8 cellular contexts compared by ENCODE assay signal in the genomic region with DNA sequence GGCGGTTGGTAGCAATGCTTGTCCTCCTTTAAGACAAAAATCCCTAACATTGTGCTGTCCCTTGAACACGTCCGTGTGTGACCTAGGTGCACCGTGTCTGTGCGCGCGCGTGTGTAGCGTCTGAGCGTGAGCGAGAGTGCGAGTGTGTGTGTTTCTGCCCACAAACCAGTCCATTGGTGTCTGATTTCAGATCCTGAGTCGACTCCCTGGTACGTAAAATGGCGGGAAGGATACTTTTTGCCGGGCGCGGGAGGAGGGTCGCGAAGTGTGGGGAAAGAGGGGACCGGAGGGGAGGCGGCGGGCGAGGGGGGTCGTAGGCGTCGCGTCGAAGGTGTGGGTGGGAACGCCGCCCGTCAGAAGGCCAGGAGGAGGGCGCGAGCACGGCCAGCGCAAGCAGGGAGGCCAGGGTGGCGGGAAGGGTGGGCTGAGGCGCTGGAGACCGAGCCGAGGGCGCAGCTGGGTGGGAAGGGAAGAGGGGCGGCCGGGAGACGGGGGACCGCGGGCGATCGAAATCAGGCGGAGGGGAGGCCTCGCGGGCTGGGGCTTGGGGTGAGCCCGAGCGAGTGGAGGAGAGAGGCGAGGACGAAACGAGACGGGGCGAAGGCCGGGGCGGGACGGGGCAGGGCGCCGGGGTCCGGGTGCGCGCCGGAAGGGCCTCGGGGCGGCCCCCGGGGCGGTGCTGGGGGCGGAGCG. TPM values are rescaled to one million over a fixed set of nuclear protein-coding genes. Genes with fewer than 3 reads are reported as not detected.
DNase-seq lines count a peak whose midpoint lies in the region; ATAC-seq and FAIRE-seq lines count a peak whose summit lies in the region.

No MANE protein-coding gene starts in this region.

- 1% methylated on average over 73 of the region's 73 CpGs for whole genome bisulfite sequencing in ectodermal cell, 2 experiments
- 3 to 6% (median 3%) methylated on average over 41 to 73 of the region's 73 CpGs for WGBS in small intestine, 3 donors

- FAIRE-seq in small intestine (lab: Jason Lieb, UNC): no peak

- H3K27me3 ChIP-seq in ectodermal cell (ENCODE audit: control insufficient read depth, insufficient read depth, low read length, poor library complexity, severe bottlenecking) (peaks cover 100% of the 10 kb centered on the region), small intestine (ENCODE audit: control insufficient read depth in 2 of 2, insufficient read depth in 2 of 2, low read length in 2 of 2) (peaks cover 11 to 50% of the 10 kb centered on the region in 2 donors)

- H3K9me3 ChIP-seq in ectodermal cell (ENCODE audit: control insufficient read depth, low read length): no peaks in the 10 kb centered on the region
- H3K9me3 ChIP-seq in small intestine (ENCODE audit: control insufficient read depth, low read depth): peaks cover 2% of the 10 kb centered on the region

- no peak for ATAC-seq in HG02763 (IDR thresholded peaks at IDR 0.05; ENCODE audit: unreplicated experiment)

- H3K36me3 ChIP-seq in ectodermal cell (ENCODE audit: control insufficient read depth, insufficient read depth, low read length) (no peaks in the 10 kb centered on the region), small intestine (ENCODE audit: control insufficient read depth in 2 of 2, insufficient read depth in 2 of 2, low read length in 2 of 2) (no peaks in the 10 kb centered on the region)

- DNase-seq in NCI-H2171 treated with DMSO at 0.1 percent for 48 hours (lab: John Stamatoyannopoulos, UW): peak; percentile 62
- DNase-seq in NCI-H2171 (lab: John Stamatoyannopoulos, UW): no peak
- DNase-seq in NCI-H2196 treated with DMSO at 0.1 percent for 48 hours (lab: John Stamatoyannopoulos, UW; ENCODE audit: unreplicated experiment): peak; percentile 51
- DNase-seq in small intestine: no peak
- no peak for DNase-seq in NCI-H226
- no peak for DNase-seq in globus pallidus (ENCODE audit: low spot score)

- H3K4me1 ChIP-seq in ectodermal cell (ENCODE audit: control insufficient read depth, insufficient read depth, low read length) (peaks cover 5% of the 10 kb centered on the region), small intestine (ENCODE audit: control insufficient read depth in 2 of 2, insufficient read depth in 1 of 2, low read depth in 1 of 2, low read length in 1 of 2) (peaks cover 2 to 5% of the 10 kb centered on the region in 2 donors)

- peak overlapping the region; percentile 35 for H3K4me3 ChIP-seq in ectodermal cell (ENCODE audit: insufficient read depth, low read depth, low read length)
- peak overlapping the region; percentile 18 to 63 for H3K4me3 ChIP-seq in small intestine (ENCODE audit: low read depth in 1 of 2, low read length in 2 of 2)

- H3K27ac ChIP-seq in ectodermal cell (ENCODE audit: insufficient read depth, low read depth, low read length, poor library complexity, severe bottlenecking): no peak overlapping the region
- H3K27ac ChIP-seq in small intestine (ENCODE audit: low read depth in 1 of 2, low read length in 1 of 2): no peak overlapping the region

RNA-seq across cellular contexts. Expression of a gene that starts 8.8 kb away (rescaled TPM):
- polyA plus RNA-seq in ectodermal cell (2013, experiment 1 of 4): not detected
- polyA plus RNA-seq in ectodermal cell (2013, experiment 2 of 4): not detected
- polyA plus RNA-seq in ectodermal cell (2013, experiment 3 of 4): not detected
- polyA plus RNA-seq in ectodermal cell (2013, experiment 4 of 4): 0.12 TPM
- not detected for polyA plus RNA-seq in small intestine

Comparison
In these comparisons a context has a peak if more than half of its experiments do, and no peak if none do; other contexts are left out.
1. DNase-seq: peak in NCI-H2171 treated with DMSO at 0.1 percent for 48 hours (single experiment) and NCI-H2196 treated with DMSO at 0.1 percent for 48 hours (single experiment); none in NCI-H2171 (single experiment), small intestine (single experiment), NCI-H226 (single experiment) and globus pallidus (single experiment).